Comparison of ENCODE assay signal across 9 cellular contexts in genomic region chr22:20750461-20751184, GRCh38. TPM values are rescaled to one million over a fixed set of nuclear protein-coding genes. Genes with fewer than 3 reads are reported as not detected.
DNase-seq lines count a peak whose midpoint lies in the region; ATAC-seq and TF ChIP-seq lines count a peak whose summit lies in the region.
"Had no signal": no experiment of that assay in that cellular context is flagged by ENCODE, and none has a peak within 500 bp of the region (broad histone marks: within the 10 kb centered on the region; RNA-seq: fewer than 3 reads in every experiment).

No MANE protein-coding gene starts in this region.

- peaks cover 19% of the 10 kb centered on the region for H3K36me3 Mint-ChIP-seq in endothelial cell (ENCODE audit: low read depth, unreplicated experiment)
- no peaks in the 10 kb centered on the region for H3K36me3 Mint-ChIP-seq in natural killer cell treated with Interleukin-12 subunit alpha and Interleukin-12 subunit beta and Interleukin-15 and Interleukin-18, amount 100 ng/mL, for 72 hours
- H3K36me3 Mint-ChIP-seq in progenitor cell of endocrine pancreas (ENCODE audit: insufficient read depth), result peaks cover 14% of the 10 kb centered on the region

- peak; percentile 51 for ATAC-seq in HG03432 (IDR thresholded peaks at IDR 0.05; ENCODE audit: unreplicated experiment)
- peak; percentile 93 for ATAC-seq in natural killer cell treated with Interleukin-12 subunit alpha and Interleukin-12 subunit beta and Interleukin-15 and Interleukin-18, amount 100 ng/mL, for 72 hours
- ATAC-seq in GM18502 (IDR thresholded peaks at IDR 0.05; ENCODE audit: poor library complexity, unreplicated experiment), result no peak
- ATAC-seq: naive thymus-derived CD8-positive, alpha-beta T cell had no signal

- no peak overlapping the region for H3K27ac Mint-ChIP-seq in endothelial cell (ENCODE audit: unreplicated experiment)
- H3K27ac Mint-ChIP-seq in natural killer cell treated with Interleukin-12 subunit alpha and Interleukin-12 subunit beta and Interleukin-15 and Interleukin-18, amount 100 ng/mL, for 72 hours, result peak overlapping the region in 1 of 2 donors; percentile 65
- H3K27ac Mint-ChIP-seq in progenitor cell of endocrine pancreas, result no peak overlapping the region

- no peaks in the 10 kb centered on the region for H3K9me3 Mint-ChIP-seq in endothelial cell (ENCODE audit: unreplicated experiment)
- no peaks in the 10 kb centered on the region for H3K9me3 Mint-ChIP-seq in natural killer cell treated with Interleukin-12 subunit alpha and Interleukin-12 subunit beta and Interleukin-15 and Interleukin-18, amount 100 ng/mL, for 72 hours
- no peaks in the 10 kb centered on the region for H3K9me3 Mint-ChIP-seq in progenitor cell of endocrine pancreas (ENCODE audit: low read depth)
- H3K9me3 Mint-ChIP-seq: naive thymus-derived CD8-positive, alpha-beta T cell had no signal

- H3K4me3 Mint-ChIP-seq in endothelial cell (ENCODE audit: unreplicated experiment) (peak overlapping the region; percentile 59), progenitor cell of endocrine pancreas (ENCODE audit: low read depth) (no peak overlapping the region)
- H3K4me3 Mint-ChIP-seq in natural killer cell treated with Interleukin-12 subunit alpha and Interleukin-12 subunit beta and Interleukin-15 and Interleukin-18, amount 100 ng/mL, for 72 hours, result peak overlapping the region; percentile 15
- H3K4me3 Mint-ChIP-seq: naive thymus-derived CD8-positive, alpha-beta T cell had no signal

- peaks cover 4% of the 10 kb centered on the region for H3K27me3 Mint-ChIP-seq in endothelial cell (ENCODE audit: unreplicated experiment)
- H3K27me3 Mint-ChIP-seq in natural killer cell treated with Interleukin-12 subunit alpha and Interleukin-12 subunit beta and Interleukin-15 and Interleukin-18, amount 100 ng/mL, for 72 hours, result no peaks in the 10 kb centered on the region
- H3K27me3 Mint-ChIP-seq in progenitor cell of endocrine pancreas, result no peaks in the 10 kb centered on the region
- H3K27me3 Mint-ChIP-seq: naive thymus-derived CD8-positive, alpha-beta T cell had no signal

- TF ChIP-seq CTCF in endothelial cell (IDR thresholded peaks at IDR 0.05; ENCODE audit: unreplicated experiment), result no peak
- TF ChIP-seq CTCF in progenitor cell of endocrine pancreas (IDR thresholded peaks at IDR 0.05; ENCODE audit: unreplicated experiment), result no peak

- DNase-seq in EH (ENCODE audit: low read depth) (peak; percentile 88), SW480 (ENCODE audit: low spot score) (peak; percentile 11), endothelial cell (ENCODE audit: low spot score) (no peak), progenitor cell of endocrine pancreas (ENCODE audit: low spot score, unreplicated experiment) (no peak), NCI-H2227 treated with DMSO at 0.1 percent for 48 hours (lab: John Stamatoyannopoulos, UW) (no peak)
- DNase-seq in natural killer cell treated with Interleukin-12 subunit alpha and Interleukin-12 subunit beta and Interleukin-15 and Interleukin-18, amount 100 ng/mL, for 72 hours (ENCODE audit: low spot score), result peak; percentile 70

- H3K4me1 Mint-ChIP-seq in endothelial cell (ENCODE audit: unreplicated experiment) (no peaks in the 10 kb centered on the region), progenitor cell of endocrine pancreas (ENCODE audit: low read depth) (no peaks in the 10 kb centered on the region)
- peaks cover 19% of the 10 kb centered on the region in 2 donors for H3K4me1 Mint-ChIP-seq in natural killer cell treated with Interleukin-12 subunit alpha and Interleukin-12 subunit beta and Interleukin-15 and Interleukin-18, amount 100 ng/mL, for 72 hours (ENCODE audit: low read depth in 2 of 2)

RNA-seq across cellular contexts. Expression of gene SERPIND1, which starts 23.3 kb away (rescaled TPM):
- total RNA-seq in endothelial cell (ENCODE audit: unreplicated experiment), result 0.18 TPM
- under 1 TPM in 1 of 2 donors, not detected in 1; 0.39 TPM for total RNA-seq in natural killer cell treated with Interleukin-12 subunit alpha and Interleukin-12 subunit beta and Interleukin-15 and Interleukin-18, amount 100 ng/mL, for 72 hours
- total RNA-seq in progenitor cell of endocrine pancreas, result 0.40 and 0.74 TPM in 2 replicates
- total RNA-seq: naive thymus-derived CD8-positive, alpha-beta T cell had no signal

Comparison
In these comparisons a context has a peak if more than half of its experiments do, and no peak if none do; other contexts are left out.
1. DNase-seq: peak in EH (single experiment), SW480 (single experiment) and natural killer cell treated with Interleukin-12 subunit alpha and Interleukin-12 subunit beta and Interleukin-15 and Interleukin-18, amount 100 ng/mL, for 72 hours (single experiment); none in endothelial cell (single experiment), progenitor cell of endocrine pancreas (single experiment) and NCI-H2227 treated with DMSO at 0.1 percent for 48 hours (single experiment).